1 cellular context compared by ENCODE assay signal in the genomic region with DNA sequence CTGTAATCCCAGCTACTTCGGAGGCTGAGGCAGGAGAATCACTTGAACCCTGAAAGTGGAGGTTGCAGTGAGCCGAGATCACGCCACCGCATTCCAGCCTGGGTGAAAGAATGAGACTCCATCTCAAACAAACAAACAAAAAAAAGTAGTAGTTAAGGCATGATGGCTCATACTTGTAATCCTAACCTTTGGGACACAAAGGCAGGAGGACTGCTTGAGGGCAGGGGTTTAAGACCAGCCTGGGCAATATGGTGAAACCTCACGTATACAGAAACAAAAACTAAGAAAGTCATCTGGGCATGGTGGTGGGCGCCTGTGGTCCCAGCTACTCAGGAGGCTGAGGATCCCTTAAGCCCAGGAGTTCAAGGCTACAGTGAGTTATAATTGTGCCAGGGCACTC.
TF ChIP-seq lines count a peak whose summit lies in the region.

No MANE protein-coding gene starts in this region.

TF ChIP-seq in K562, 482 proteins besides CTCF, POLR2A, EP300 and RAD21:
- TF ChIP-seq SP2 (IDR thresholded peaks at IDR 0.05; ENCODE audit: extremely low read depth, low read depth, low read length, poor library complexity, severe bottlenecking) (no peak), C11orf30 (IDR thresholded peaks at IDR 0.05; ENCODE audit: low read depth) (no peak), PTRF (tag; IDR thresholded peaks at IDR 0.05) (no peak), ZNF740 (CRISPR knock-in tag; IDR thresholded peaks at IDR 0.05) (no peak), ZNF740 (tag; IDR thresholded peaks at IDR 0.05) (no peak), DMBX1 (CRISPR knock-in tag; IDR thresholded peaks at IDR 0.05; ENCODE audit: borderline replicate concordance) (no peak), ETV6 (IDR thresholded peaks at IDR 0.05; ENCODE audit: borderline replicate concordance in 1 of 2, low read depth in 2 of 2, low read length in 1 of 2) (no peak), ETV6 (CRISPR knock-in tag; IDR thresholded peaks at IDR 0.05; ENCODE audit: borderline replicate concordance) (no peak), CSDE1 (IDR thresholded peaks at IDR 0.05) (no peak), ZNF133 (CRISPR knock-in tag; IDR thresholded peaks at IDR 0.05) (no peak), KDM1A (IDR thresholded peaks at IDR 0.05) (no peak)
- TF ChIP-seq, protein P1, sequence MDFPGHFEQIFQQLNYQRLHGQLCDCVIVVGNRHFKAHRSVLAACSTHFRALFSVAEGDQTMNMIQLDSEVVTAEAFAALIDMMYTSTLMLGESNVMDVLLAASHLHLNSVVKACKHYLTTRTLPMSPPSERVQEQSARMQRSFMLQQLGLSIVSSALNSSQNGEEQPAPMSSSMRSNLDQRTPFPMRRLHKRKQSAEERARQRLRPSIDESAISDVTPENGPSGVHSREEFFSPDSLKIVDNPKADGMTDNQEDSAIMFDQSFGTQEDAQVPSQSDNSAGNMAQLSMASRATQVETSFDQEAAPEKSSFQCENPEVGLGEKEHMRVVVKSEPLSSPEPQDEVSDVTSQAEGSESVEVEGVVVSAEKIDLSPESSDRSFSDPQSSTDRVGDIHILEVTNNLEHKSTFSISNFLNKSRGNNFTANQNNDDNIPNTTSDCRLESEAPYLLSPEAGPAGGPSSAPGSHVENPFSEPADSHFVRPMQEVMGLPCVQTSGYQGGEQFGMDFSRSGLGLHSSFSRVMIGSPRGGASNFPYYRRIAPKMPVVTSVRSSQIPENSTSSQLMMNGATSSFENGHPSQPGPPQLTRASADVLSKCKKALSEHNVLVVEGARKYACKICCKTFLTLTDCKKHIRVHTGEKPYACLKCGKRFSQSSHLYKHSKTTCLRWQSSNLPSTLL (IDR thresholded peaks at IDR 0.05), result no peak
- TF ChIP-seq, protein P2, sequence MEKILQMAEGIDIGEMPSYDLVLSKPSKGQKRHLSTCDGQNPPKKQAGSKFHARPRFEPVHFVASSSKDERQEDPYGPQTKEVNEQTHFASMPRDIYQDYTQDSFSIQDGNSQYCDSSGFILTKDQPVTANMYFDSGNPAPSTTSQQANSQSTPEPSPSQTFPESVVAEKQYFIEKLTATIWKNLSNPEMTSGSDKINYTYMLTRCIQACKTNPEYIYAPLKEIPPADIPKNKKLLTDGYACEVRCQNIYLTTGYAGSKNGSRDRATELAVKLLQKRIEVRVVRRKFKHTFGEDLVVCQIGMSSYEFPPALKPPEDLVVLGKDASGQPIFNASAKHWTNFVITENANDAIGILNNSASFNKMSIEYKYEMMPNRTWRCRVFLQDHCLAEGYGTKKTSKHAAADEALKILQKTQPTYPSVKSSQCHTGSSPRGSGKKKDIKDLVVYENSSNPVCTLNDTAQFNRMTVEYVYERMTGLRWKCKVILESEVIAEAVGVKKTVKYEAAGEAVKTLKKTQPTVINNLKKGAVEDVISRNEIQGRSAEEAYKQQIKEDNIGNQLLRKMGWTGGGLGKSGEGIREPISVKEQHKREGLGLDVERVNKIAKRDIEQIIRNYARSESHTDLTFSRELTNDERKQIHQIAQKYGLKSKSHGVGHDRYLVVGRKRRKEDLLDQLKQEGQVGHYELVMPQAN (IDR thresholded peaks at IDR 0.05; ENCODE audit: borderline replicate concordance), result no peak
